16 cellular contexts compared by ENCODE assay signal in the genomic region with DNA sequence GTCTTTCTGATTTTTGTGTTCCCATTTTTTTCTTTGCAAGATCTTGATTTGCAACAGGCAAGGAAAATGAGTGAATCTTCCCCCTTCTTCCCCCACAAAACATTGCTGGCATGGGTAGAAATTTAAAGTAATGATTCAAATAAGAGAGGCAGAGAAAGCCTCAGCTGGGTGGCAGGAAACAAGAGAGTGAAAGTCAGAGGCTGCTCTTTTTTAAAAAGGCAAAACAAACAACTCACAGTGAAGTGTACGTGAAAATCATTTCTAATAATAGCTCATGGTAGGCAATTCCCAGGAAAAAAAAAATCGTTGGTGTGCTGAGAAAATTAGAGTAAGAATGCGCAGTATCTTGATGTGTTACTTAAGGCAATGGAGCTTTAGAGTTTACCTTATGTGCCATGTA.
"Had no signal": no experiment of that assay in that cellular context is flagged by ENCODE, and none has a peak within 500 bp of the region (broad histone marks: within the 10 kb centered on the region; RNA-seq: fewer than 3 reads in every experiment).

No MANE protein-coding gene starts in this region.

- H3K27ac Mint-ChIP-seq: natural killer cell; stimulated activated effector memory CD8-positive, alpha-beta T cell treated with anti-CD3 and anti-CD28 coated beads, Interleukin-12 subunit alpha, Interleukin-12 subunit beta, amount 100 ng/mL, for 72 hours had no signal

- H3K4me3 Mint-ChIP-seq: natural killer cell; stimulated activated effector memory CD8-positive, alpha-beta T cell treated with anti-CD3 and anti-CD28 coated beads, Interleukin-12 subunit alpha, Interleukin-12 subunit beta, amount 100 ng/mL, for 72 hours had no signal

- H3K36me3 ChIP-seq: colonic mucosa, uterus had no signal

- ATAC-seq: activated CD4-positive, CD25-positive, alpha-beta regulatory T cell treated with anti-CD3 and anti-CD28 coated beads, Interleukin-2, amount 50 U/mL, for 24 hours; natural killer cell; stimulated activated effector memory CD8-positive, alpha-beta T cell treated with anti-CD3 and anti-CD28 coated beads, Interleukin-12 subunit alpha, Interleukin-12 subunit beta, amount 100 ng/mL, for 72 hours had no signal

- H3K9me3 Mint-ChIP-seq: natural killer cell; stimulated activated effector memory CD8-positive, alpha-beta T cell treated with anti-CD3 and anti-CD28 coated beads, Interleukin-12 subunit alpha, Interleukin-12 subunit beta, amount 100 ng/mL, for 72 hours had no signal

- DNase-seq: activated CD4-positive, alpha-beta T cell treated with anti-CD3 and anti-CD28 coated beads, Interleukin-2, amount 50 U/mL, for 4 hours; activated effector memory CD4-positive, alpha-beta T cell treated with Interleukin-2 at 50 U/mL for 16 hours; activated naive CD4-positive, alpha-beta T cell treated with anti-CD3 and anti-CD28 coated beads, Interleukin-2, amount 50 U/mL, for 16 hours; colonic mucosa; esophagus squamous epithelium; glutamatergic neuron; kidney; left ventricle myocardium inferior; natural killer cell; retina; stimulated activated CD4-positive, alpha-beta T cell treated with anti-CD3 and anti-CD28 coated beads, Interleukin-12 subunit alpha, Interleukin-12 subunit beta, amount 100 ng/mL, for 4 hours; T1000; uterus had no signal

- H3K4me3 ChIP-seq: colonic mucosa, esophagus squamous epithelium, left ventricle myocardium inferior, uterus had no signal

- H3K9me3 ChIP-seq: colonic mucosa, esophagus squamous epithelium, left ventricle myocardium inferior, neutrophil, uterus had no signal

- H3K4me1 ChIP-seq: colonic mucosa, esophagus squamous epithelium, uterus had no signal

- H3K27me3 ChIP-seq: colonic mucosa, esophagus squamous epithelium, neutrophil, uterus had no signal

- H3K27ac ChIP-seq: colonic mucosa, esophagus squamous epithelium, left ventricle myocardium inferior, neutrophil, uterus had no signal

- H3K4me1 Mint-ChIP-seq: natural killer cell; stimulated activated effector memory CD8-positive, alpha-beta T cell treated with anti-CD3 and anti-CD28 coated beads, Interleukin-12 subunit alpha, Interleukin-12 subunit beta, amount 100 ng/mL, for 72 hours had no signal
